In genomic region chr10:32962541-32962940, GRCh38 we compare ENCODE assay signal across 1 cellular context.
TF ChIP-seq lines count a peak whose summit lies in the region.

No MANE protein-coding gene starts in this region.

TF ChIP-seq in SK-N-SH treated with all-trans-retinoic acid at 6 μM for 48 hours, 23 proteins besides CTCF, POLR2A, EP300 and RAD21 (continued from another document):
- TF ChIP-seq CSRNP3 (CRISPR knock-in tag; IDR thresholded peaks at IDR 0.05) (no peak), ZFP3 (CRISPR knock-in tag; IDR thresholded peaks at IDR 0.05) (no peak), TOX (CRISPR knock-in tag; IDR thresholded peaks at IDR 0.05; ENCODE audit: borderline replicate concordance) (no peak), PATZ1 (CRISPR knock-in tag; IDR thresholded peaks at IDR 0.05; ENCODE audit: borderline replicate concordance) (no peak), RARB (CRISPR knock-in tag; IDR thresholded peaks at IDR 0.05) (no peak), ZFP30 (CRISPR knock-in tag; IDR thresholded peaks at IDR 0.05) (no peak), ZNF70 (CRISPR knock-in tag; IDR thresholded peaks at IDR 0.05) (no peak)
- TF ChIP-seq, protein P1, sequence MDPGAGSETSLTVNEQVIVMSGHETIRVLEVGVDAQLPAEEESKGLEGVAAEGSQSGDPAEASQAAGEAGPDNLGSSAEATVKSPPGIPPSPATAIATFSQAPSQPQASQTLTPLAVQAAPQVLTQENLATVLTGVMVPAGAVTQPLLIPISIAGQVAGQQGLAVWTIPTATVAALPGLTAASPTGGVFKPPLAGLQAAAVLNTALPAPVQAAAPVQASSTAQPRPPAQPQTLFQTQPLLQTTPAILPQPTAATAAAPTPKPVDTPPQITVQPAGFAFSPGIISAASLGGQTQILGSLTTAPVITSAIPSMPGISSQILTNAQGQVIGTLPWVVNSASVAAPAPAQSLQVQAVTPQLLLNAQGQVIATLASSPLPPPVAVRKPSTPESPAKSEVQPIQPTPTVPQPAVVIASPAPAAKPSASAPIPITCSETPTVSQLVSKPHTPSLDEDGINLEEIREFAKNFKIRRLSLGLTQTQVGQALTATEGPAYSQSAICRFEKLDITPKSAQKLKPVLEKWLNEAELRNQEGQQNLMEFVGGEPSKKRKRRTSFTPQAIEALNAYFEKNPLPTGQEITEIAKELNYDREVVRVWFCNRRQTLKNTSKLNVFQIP (CRISPR knock-in tag; IDR thresholded peaks at IDR 0.05; ENCODE audit: borderline replicate concordance, low read depth): no peak
